19 cellular contexts compared by ENCODE assay signal in the genomic region with DNA sequence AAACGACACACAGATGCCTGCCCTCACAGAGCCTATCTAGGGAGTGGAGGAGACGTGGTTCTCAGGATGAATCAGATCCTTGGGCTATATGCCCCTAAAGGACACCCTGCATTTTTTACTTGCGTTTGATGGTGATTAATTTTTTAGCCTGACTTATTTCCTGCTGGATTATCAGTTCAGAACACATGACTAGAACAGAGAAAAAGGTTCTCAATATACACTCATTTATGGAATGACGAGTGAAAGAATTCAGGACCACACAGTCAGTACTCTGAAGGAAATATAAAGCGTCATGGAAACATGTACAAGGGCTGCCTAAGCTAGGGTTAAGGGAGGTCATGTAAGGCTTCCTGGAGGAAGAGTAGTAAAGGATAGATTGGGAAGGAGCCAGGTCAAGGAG.
DNase-seq lines count a peak whose midpoint lies in the region; ATAC-seq, FAIRE-seq and TF ChIP-seq lines count a peak whose summit lies in the region.
"Had no signal": no experiment of that assay in that cellular context is flagged by ENCODE, and none has a peak within 500 bp of the region (broad histone marks: within the 10 kb centered on the region; RNA-seq: fewer than 3 reads in every experiment).

No MANE protein-coding gene starts in this region.

- no peak for TF ChIP-seq RAD21 in H1 (IDR thresholded peaks at IDR 0.05 in 1 of 2, conservative IDR thresholded peaks at IDR 0.05 in 1 of 2; ENCODE audit: low read depth in 2 of 2, low read length in 2 of 2)

- no peak overlapping the region for H4K91ac ChIP-seq in H1 (replicated peaks; ENCODE audit: insufficient read length, low read length)

- H4K5ac ChIP-seq in H1 (ENCODE audit: insufficient read length, low read depth, low read length) = no peak overlapping the region

- H3K79me1 ChIP-seq in H1 (ENCODE audit: low read depth, low read length) = no peaks in the 10 kb centered on the region

- no peak overlapping the region for H3K9ac ChIP-seq in H1 (replicated peaks in 1 of 4; ENCODE audit: extremely low read depth in 1 of 4, low read depth in 3 of 4, low read length in 3 of 4)
- H3K9ac ChIP-seq in keratinocyte (ENCODE audit: control insufficient read depth, extremely low read depth, insufficient read depth, low read length) = no peak overlapping the region
- H3K9ac ChIP-seq: BLaER1 treated with 17β-estradiol and CSF1 and Interleukin-3, amounts not matched to agents 10 nM and 100 nM had no signal

- no peak overlapping the region for H4K8ac ChIP-seq in H1 (ENCODE audit: extremely low read depth, insufficient read depth, low read length)

- H4K20me1 ChIP-seq in H1 (replicated peaks in 1 of 2; ENCODE audit: control insufficient read depth in 1 of 2, insufficient read depth in 2 of 2, low read length in 2 of 2) (no peaks in the 10 kb centered on the region), keratinocyte (ENCODE audit: control insufficient read depth, extremely low read depth, insufficient read depth, low read length) (no peaks in the 10 kb centered on the region)
- H4K20me1 ChIP-seq: BLaER1 treated with 17β-estradiol and CSF1 and Interleukin-3, amounts not matched to agents 10 nM and 100 nM had no signal

- dilution Hi-C loops in keratinocyte (cut with MboI; ENCODE audit: extremely low pct_ligation_motif_present, low sequenced_read_pairs) = no loop called here

- H3K36me3 ChIP-seq in H1 (ENCODE audit: control insufficient read depth in 2 of 4, insufficient read depth in 4 of 4, low read length in 3 of 4) (no peaks in the 10 kb centered on the region), keratinocyte (ENCODE audit: control insufficient read depth in 2 of 2, extremely low read depth in 1 of 2, insufficient read depth in 2 of 2, low read length in 2 of 2) (no peaks in the 10 kb centered on the region), uterus (no peaks in the 10 kb centered on the region), H7 (replicated peaks; ENCODE audit: control insufficient read depth, insufficient read depth, low read length) (no peaks in the 10 kb centered on the region)
- H3K36me3 ChIP-seq: ascending aorta; BLaER1 treated with 17β-estradiol and CSF1 and Interleukin-3, amounts not matched to agents 10 nM and 100 nM; heart right ventricle; left ventricle myocardium inferior had no signal

- H2BK5ac ChIP-seq in H1 (ENCODE audit: low read depth, low read length) = no peak overlapping the region

- H3K9me3 ChIP-seq in H1 (ENCODE audit: insufficient read depth in 2 of 2, low read depth in 1 of 2, low read length in 1 of 2) (no peaks in the 10 kb centered on the region), keratinocyte (ENCODE audit: control insufficient read depth, low read depth, low read length) (no peaks in the 10 kb centered on the region), uterus (no peaks in the 10 kb centered on the region)
- H3K9me3 ChIP-seq: ascending aorta, left ventricle myocardium inferior had no signal

- H3K27ac ChIP-seq in H1 (ENCODE audit: low read depth, low read length) (no peak overlapping the region), keratinocyte (ENCODE audit: control insufficient read depth, insufficient read depth, low read length) (peak overlapping the region; percentile 77), uterus (no peak overlapping the region)
- H3K27ac ChIP-seq: ascending aorta; BLaER1 treated with 17β-estradiol and CSF1 and Interleukin-3, amounts not matched to agents 10 nM and 100 nM; left ventricle myocardium inferior had no signal

- H2AFZ ChIP-seq in H1 (ENCODE audit: low read length) (peak overlapping the region; percentile 85), keratinocyte (ENCODE audit: control insufficient read depth, low read length) (peak overlapping the region; percentile 67)

- H2BK20ac ChIP-seq in H1 (ENCODE audit: low read length) = no peak overlapping the region

- 92% methylated on average over 5 of the region's 5 CpGs; no CpG with 5 or more reads in 1 of the 2 experiments for WGBS in H1 (ENCODE audit: extremely low coverage in 1 of 2, insufficient coverage in 1 of 2, insufficient read length in 1 of 2, insufficient replicate concordance in 2 of 2, low coverage in 1 of 2, low lambda C conversion rate in 2 of 2, missing lambda C conversion rate in 1 of 2), 2 experiments

- CTCF ChIA-PET in H1 (lab: Charles Lee; ENCODE audit: partially characterized antibody) = interaction anchor here (1.1 to 3.2 kb wide), 5 partner anchors 10 to 297 kb away, joined by 3 to 22 read pairs (median 3); no protein-coding TSS in a partner anchor

- H3K14ac ChIP-seq in H1 (ENCODE audit: insufficient read length) = no peak overlapping the region

- no peaks in the 10 kb centered on the region for H3K27me3 ChIP-seq in H1 (replicated peaks in 1 of 4; ENCODE audit: control insufficient read depth in 3 of 4, extremely low read depth in 1 of 4, insufficient read depth in 3 of 4, low read length in 3 of 4)
- no peaks in the 10 kb centered on the region for H3K27me3 ChIP-seq in keratinocyte (ENCODE audit: control insufficient read depth, extremely low read depth, insufficient read depth, low read length)
- H3K27me3 ChIP-seq in uterus = no peaks in the 10 kb centered on the region
- no peaks in the 10 kb centered on the region for H3K27me3 ChIP-seq in H7 (ENCODE audit: control insufficient read depth, insufficient read depth, low read length)
- H3K27me3 ChIP-seq: ascending aorta; BLaER1 treated with 17β-estradiol and CSF1 and Interleukin-3, amounts not matched to agents 10 nM and 100 nM; heart right ventricle had no signal

- intact Hi-C loops in uterus (cut with DNase I; ENCODE audit: low total_unique reads) = no loop called here

- no peak overlapping the region for H3K18ac ChIP-seq in H1 (ENCODE audit: extremely low read depth, low read length)

- DNase-seq in EH (ENCODE audit: low read depth) (peak; percentile 28), NCI-H226 (peak; percentile 79), H1 (ENCODE audit: low read depth in 1 of 2, low spot score in 2 of 2) (no peak), keratinocyte (ENCODE audit: low read depth, low spot score) (no peak), NCI-H1092 (lab: John Stamatoyannopoulos, UW) (no peak), uterus (no peak), H7 (no peak)
- DNase-seq: ACHN; activated CD4-positive, alpha-beta T cell treated with anti-CD3 and anti-CD28 coated beads for 4 hours; effector memory CD4-positive, alpha-beta T cell; heart right ventricle; left ventricle myocardium inferior; NCI-H1105; NCI-H2029 treated with DMSO at 0.1 percent for 48 hours; PC-3 had no signal

- TF ChIP-seq POLR2A in H1 (IDR thresholded peaks at IDR 0.05; ENCODE audit: control extremely low read depth in 1 of 2, low read depth in 2 of 2, low read length in 2 of 2) = no peak
- no peak for TF ChIP-seq POLR2A in uterus (IDR thresholded peaks at IDR 0.05)

- no peaks in the 10 kb centered on the region for H3K4me1 ChIP-seq in H1 (replicated peaks in 1 of 4; ENCODE audit: control insufficient read depth in 3 of 4, insufficient read depth in 4 of 4, low read length in 3 of 4)
- peaks cover 56% of the 10 kb centered on the region for H3K4me1 ChIP-seq in keratinocyte (ENCODE audit: control insufficient read depth, extremely low read depth, insufficient read depth, low read length)
- H3K4me1 ChIP-seq in uterus = no peaks in the 10 kb centered on the region
- H3K4me1 ChIP-seq: ascending aorta; BLaER1 treated with 17β-estradiol and CSF1 and Interleukin-3, amounts not matched to agents 10 nM and 100 nM; left ventricle myocardium inferior had no signal

- H3K4ac ChIP-seq in H1 (replicated peaks; ENCODE audit: insufficient read length, low read depth, low read length) = no peak overlapping the region

- H3K79me2 ChIP-seq in H1 (ENCODE audit: control insufficient read depth in 1 of 2, insufficient read depth in 2 of 2, low read length in 2 of 2) = no peaks in the 10 kb centered on the region
- no peaks in the 10 kb centered on the region for H3K79me2 ChIP-seq in keratinocyte (ENCODE audit: control insufficient read depth, insufficient read depth, low read length)

- H3K23me2 ChIP-seq in H1 (ENCODE audit: low read depth, low read length) = no peaks in the 10 kb centered on the region

- no peak overlapping the region for H2BK12ac ChIP-seq in H1 (ENCODE audit: low read depth, low read length)

- no peak overlapping the region for H2BK120ac ChIP-seq in H1 (replicated peaks; ENCODE audit: low read depth, low read length)

- TF ChIP-seq CTCF in H1 (IDR thresholded peaks at IDR 0.05; ENCODE audit: control extremely low read depth in 1 of 3, insufficient read depth in 1 of 3, low read depth in 1 of 3, low read length in 3 of 3) (no peak), keratinocyte (optimal IDR thresholded peaks at IDR 0.05 in 1 of 3, IDR thresholded peaks at IDR 0.05 in 1 of 3, conservative IDR thresholded peaks at IDR 0.05 in 1 of 3; ENCODE audit: extremely low read depth in 1 of 3, insufficient read depth in 2 of 3, low read length in 3 of 3) (no peak), uterus (IDR thresholded peaks at IDR 0.05) (no peak)

- ATAC-seq in HG02588 (IDR thresholded peaks at IDR 0.05; ENCODE audit: unreplicated experiment) = no peak
- ATAC-seq: HCT116, PC-3 had no signal

- no peak overlapping the region for H3K56ac ChIP-seq in H1 (replicated peaks; ENCODE audit: insufficient read length, low read depth, low read length)

- no peak overlapping the region for H2AK5ac ChIP-seq in H1 (ENCODE audit: low read depth, low read length)

- no peak for TF ChIP-seq EP300 in H1 (IDR thresholded peaks at IDR 0.05; ENCODE audit: borderline replicate concordance in 1 of 2, low read depth in 2 of 2, low read length in 2 of 2)

- no peak for FAIRE-seq in H1 (lab: Jason Lieb, UNC)
- no peak for FAIRE-seq in keratinocyte (lab: Jason Lieb, UNC)

- H3K9me1 ChIP-seq in keratinocyte (ENCODE audit: control insufficient read depth, extremely low read depth, insufficient read depth, low read length) = no peaks in the 10 kb centered on the region

- H2BK15ac ChIP-seq in H1 (ENCODE audit: low read length) = no peak overlapping the region

- POLR2A ChIA-PET in H1 (lab: Charles Lee; ENCODE audit: partially characterized antibody) = no interaction called here

- H3K4me3 ChIP-seq in H1 (ENCODE audit: extremely low read depth in 1 of 4, insufficient read depth in 2 of 4, low read depth in 3 of 4, low read length in 4 of 4) (no peak overlapping the region), keratinocyte (ENCODE audit: control insufficient read depth in 2 of 3, extremely low read depth in 1 of 3, insufficient read depth in 2 of 3, low read depth in 1 of 3, low read length in 3 of 3) (no peak overlapping the region), uterus (no peak overlapping the region), H7 (ENCODE audit: insufficient read depth, low read depth, low read length) (no peak overlapping the region)
- H3K4me3 ChIP-seq: ascending aorta; BLaER1 treated with 17β-estradiol and CSF1 and Interleukin-3, amounts not matched to agents 10 nM and 100 nM; heart right ventricle; left ventricle myocardium inferior had no signal

- H3K4me2 ChIP-seq in H1 (ENCODE audit: insufficient read depth in 1 of 2, low read depth in 2 of 2, low read length in 2 of 2) (no peak overlapping the region), keratinocyte (ENCODE audit: control insufficient read depth, extremely low read depth, insufficient read depth, low read depth, low read length) (peak overlapping the region; percentile 42)
- H3K4me2 ChIP-seq: BLaER1 treated with 17β-estradiol and CSF1 and Interleukin-3, amounts not matched to agents 10 nM and 100 nM had no signal

- H3K23ac ChIP-seq in H1 (ENCODE audit: insufficient read length) = no peak overlapping the region

TF ChIP-seq in H1, 55 proteins besides CTCF, POLR2A, EP300 and RAD21 (continues in another document):
- no peak for TF ChIP-seq NRF1 (IDR thresholded peaks at IDR 0.05; ENCODE audit: low read depth, low read length)

Comparison
In these comparisons a context has a peak if more than half of its experiments do, and no peak if none do; other contexts are left out.
1. DNase-seq: peak in EH (single experiment) and NCI-H226 (single experiment); none in H1 (0 of 2), keratinocyte (single experiment), NCI-H1092 (single experiment), uterus (0 of 2) and H7 (single experiment).